ENCODE assay signal across 32 cellular contexts in the genomic region with DNA sequence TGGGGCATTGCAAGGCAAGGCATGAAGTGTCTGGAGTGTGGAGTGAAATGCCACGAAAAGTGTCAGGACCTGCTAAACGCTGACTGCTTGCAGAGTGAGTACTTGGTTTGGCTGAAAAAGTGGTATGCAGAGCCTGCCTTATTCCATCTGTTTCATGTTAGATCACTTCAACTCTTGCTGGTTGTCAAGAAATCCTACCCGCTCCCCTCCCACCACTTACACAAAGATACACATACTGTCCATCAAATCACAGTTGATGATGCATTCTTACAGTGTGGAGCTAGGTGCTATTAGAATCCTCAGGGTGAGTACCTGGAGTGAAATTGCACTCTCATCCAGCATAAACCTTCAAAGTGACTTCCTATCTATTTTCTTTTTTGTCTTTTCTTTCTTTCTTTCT.
"Had no signal": no experiment of that assay in that cellular context is flagged by ENCODE, and none has a peak within 500 bp of the region (broad histone marks: within the 10 kb centered on the region; RNA-seq: fewer than 3 reads in every experiment).

No MANE protein-coding gene starts in this region.

- ATAC-seq: activated naive CD4-positive, alpha-beta T cell treated with anti-CD3 and anti-CD28 coated beads, Interleukin-2, amount 50 U/mL, for 72 hours; activated naive CD8-positive, alpha-beta T cell treated with anti-CD3 and anti-CD28 coated beads, Interleukin-2, amount 50 U/mL, for 24 hours; activated T-cell treated with anti-CD3 and anti-CD28 coated beads, Interleukin-2, amount 50 U/mL, for 4 hours; activated T-cell treated with anti-CD3 and anti-CD28 coated beads, Interleukin-2, amount 50 U/mL, for 72 hours; activated T-helper 17 cell treated with anti-CD3 and anti-CD28 coated beads, Interleukin-2, amount 50 U/mL, for 72 hours; body of pancreas had no signal

- H3K27ac ChIP-seq: adrenal gland, ascending aorta, body of pancreas, brain microvascular endothelial cell, breast epithelium, cardiac muscle cell had no signal

- H3K27me3 ChIP-seq: adrenal gland, ascending aorta, body of pancreas, brain microvascular endothelial cell, breast epithelium, cardiac muscle cell had no signal

- H3K4me3 ChIP-seq: adrenal gland, ascending aorta, body of pancreas, breast epithelium, cardiac muscle cell had no signal

- FAIRE-seq: astrocyte, bronchial epithelial cell had no signal

- DNase-seq: activated effector memory CD4-positive, alpha-beta T cell treated with anti-CD3 and anti-CD28 coated beads, Interleukin-2, amount 50 U/mL, for 16 hours; activated effector memory CD4-positive, alpha-beta T cell treated with Interleukin-2 at 50 U/mL for 16 hours; activated gamma-delta T cell; activated gamma-delta T cell treated with Interleukin-2 at 50 U/mL for 16 hours; activated naive CD4-positive, alpha-beta T cell; activated naive CD4-positive, alpha-beta T cell treated with anti-CD3 and anti-CD28 coated beads for 36 hours; activated naive CD4-positive, alpha-beta T cell treated with anti-CD3 and anti-CD28 coated beads, Interleukin-2, amount 10 ng/mL, durations not matched to agents 7 days and 5 days; activated naive CD4-positive, alpha-beta T cell treated with anti-CD3 and anti-CD28 coated beads, Interleukin-2, amount 50 U/mL, for 16 hours; activated naive CD4-positive, alpha-beta T cell treated with Interleukin-2 at 50 U/mL for 16 hours; activated naive CD8-positive, alpha-beta T cell treated with anti-CD3 and anti-CD28 coated beads for 36 hours; activated naive CD8-positive, alpha-beta T cell treated with anti-CD3 and anti-CD28 coated beads, Interleukin-2, amount 10 ng/mL, durations not matched to agents 7 days and 5 days; activated naive CD8-positive, alpha-beta T cell treated with anti-CD3 and anti-CD28 coated beads, Interleukin-2, amount 50 U/mL, for 24 hours; activated T-cell treated with anti-CD3 and anti-CD28 coated beads, Interleukin-2, amount 50 U/mL, for 1 hour; activated T-cell treated with anti-CD3 and anti-CD28 coated beads, Interleukin-2, amount 50 U/mL, for 24 hours; activated T-cell treated with anti-CD3 and anti-CD28 coated beads, Interleukin-2, amount 50 U/mL, for 4 hours; activated T-cell treated with anti-CD3 and anti-CD28 coated beads, Interleukin-2, amount 50 U/mL, for 48 hours; activated T-cell treated with anti-CD3 and anti-CD28 coated beads, Interleukin-2, amount 50 U/mL, for 72 hours; adrenal gland; amniotic stem cell; amygdala; aorta; body of pancreas; brain microvascular endothelial cell; central memory CD4-positive, alpha-beta T cell; cerebellar nuclear complex had no signal

- H3K36me3 ChIP-seq: adrenal gland, ascending aorta, brain microvascular endothelial cell, breast epithelium, cardiac muscle cell had no signal

- H3K4me1 ChIP-seq: adrenal gland, ascending aorta, body of pancreas, breast epithelium had no signal

- H3K9me3 ChIP-seq: adrenal gland, ascending aorta, body of pancreas, breast epithelium had no signal
